Comparison of ENCODE assay signal across 9 cellular contexts in genomic region chr6:93420163-93420806, GRCh38. TPM values are rescaled to one million over a fixed set of nuclear protein-coding genes. Genes with fewer than 3 reads are reported as not detected.
DNase-seq lines count a peak whose midpoint lies in the region; FAIRE-seq and TF ChIP-seq lines count a peak whose summit lies in the region.
"Had no signal": no experiment of that assay in that cellular context is flagged by ENCODE, and none has a peak within 500 bp of the region (broad histone marks: within the 10 kb centered on the region; RNA-seq: fewer than 3 reads in every experiment).

No MANE protein-coding gene starts in this region.

- H4K91ac ChIP-seq in neuronal stem cell (ENCODE audit: low read depth, low read length, poor library complexity), result no peak overlapping the region

- no peak overlapping the region for H3K27ac Mint-ChIP-seq in CD8-positive, alpha-beta memory T cell

- no peak overlapping the region for H3K4ac ChIP-seq in neuronal stem cell (ENCODE audit: low read length)

- no peaks in the 10 kb centered on the region for H3K36me3 Mint-ChIP-seq in CD8-positive, alpha-beta memory T cell

- no peak overlapping the region for H2BK12ac ChIP-seq in neuronal stem cell (ENCODE audit: low read length)

- no peak overlapping the region for H2BK15ac ChIP-seq in neuronal stem cell (ENCODE audit: low read length)

- H2AK5ac ChIP-seq in neuronal stem cell (ENCODE audit: low read depth, low read length), result no peak overlapping the region

- WGBS in ectodermal cell, 2 experiments, result 0 to 5% methylated on average over 13 to 14 of the region's 14 CpGs
- WGBS in neuronal stem cell (ENCODE audit: extremely low coverage in 2 of 2, insufficient read length in 2 of 2, insufficient replicate concordance in 1 of 2), 2 donors, result no CpG with 5 or more reads among the region's 14 CpGs

- H3K4me3 Mint-ChIP-seq in CD8-positive, alpha-beta memory T cell, result peak overlapping the region in 6 of 7 donors; percentile 9 to 79 (median 50)

- POLR2A ChIA-PET in CD8-positive, alpha-beta memory T cell (lab: Charles Lee), result no interaction called here

- H2AFZ ChIP-seq in neuronal stem cell (ENCODE audit: low read length), result peak overlapping the region; percentile 90

- no peak overlapping the region for H2BK5ac ChIP-seq in neuronal stem cell (ENCODE audit: low read length)

- H3K79me1 ChIP-seq in neuronal stem cell (ENCODE audit: low read depth, low read length), result peaks cover 3% of the 10 kb centered on the region

- peaks cover 30 to 46% of the 10 kb centered on the region in 2 donors for H3K27me3 Mint-ChIP-seq in CD8-positive, alpha-beta memory T cell

- no peak overlapping the region for H3K27ac ChIP-seq in CD8-positive, alpha-beta memory T cell (ENCODE audit: low read depth, low read length)
- H3K27ac ChIP-seq in ectodermal cell (ENCODE audit: insufficient read depth, low read depth, low read length, poor library complexity, severe bottlenecking) (peak overlapping the region; percentile 87), neuronal stem cell (replicated peaks; ENCODE audit: low read length) (peak overlapping the region; percentile 87)

- no peak overlapping the region for H3K23ac ChIP-seq in neuronal stem cell (ENCODE audit: low read depth, low read length, poor library complexity)

- no peak overlapping the region for H3K9ac ChIP-seq in neuronal stem cell (ENCODE audit: low read depth, low read length, poor library complexity)

- no peak overlapping the region for H3K18ac ChIP-seq in neuronal stem cell (ENCODE audit: low read length)

- TF ChIP-seq CTCF in LNCaP clone FGC (IDR thresholded peaks at IDR 0.05; ENCODE audit: control insufficient read depth, extremely low read depth, insufficient read depth), result no peak

- peaks cover 14% of the 10 kb centered on the region for H3K27me3 ChIP-seq in CD8-positive, alpha-beta memory T cell (ENCODE audit: insufficient read depth, low read length, poor library complexity, severe bottlenecking)
- peaks cover 8% of the 10 kb centered on the region for H3K27me3 ChIP-seq in ectodermal cell (ENCODE audit: control insufficient read depth, insufficient read depth, low read length, poor library complexity, severe bottlenecking)
- no peaks in the 10 kb centered on the region for H3K27me3 ChIP-seq in neuronal stem cell (ENCODE audit: control insufficient read depth in 3 of 3, insufficient read depth in 3 of 3, low read depth in 1 of 3, low read length in 3 of 3)

- CTCF ChIA-PET in CD8-positive, alpha-beta memory T cell (lab: Charles Lee), result no interaction called here

- no peak for TF ChIP-seq POLR2A in GM12892 (IDR thresholded peaks at IDR 0.05; ENCODE audit: low read depth, low read length)

- no peaks in the 10 kb centered on the region for H3K9me3 ChIP-seq in CD8-positive, alpha-beta memory T cell (ENCODE audit: low read length)
- no peaks in the 10 kb centered on the region for H3K9me3 ChIP-seq in ectodermal cell (ENCODE audit: control insufficient read depth, low read length)
- H3K9me3 ChIP-seq in neuronal stem cell (replicated peaks in 1 of 2; ENCODE audit: control insufficient read depth in 2 of 2, insufficient read depth in 1 of 2, low read depth in 1 of 2, low read length in 2 of 2), result no peaks in the 10 kb centered on the region

- peaks cover 8 to 22% (median 19%) of the 10 kb centered on the region in 3 donors for H3K4me1 Mint-ChIP-seq in CD8-positive, alpha-beta memory T cell

- FAIRE-seq in GM12892 (lab: Jason Lieb, UNC), result no peak

- H3K4me1 ChIP-seq in CD8-positive, alpha-beta memory T cell (ENCODE audit: insufficient read depth, low read length), result no peaks in the 10 kb centered on the region
- H3K4me1 ChIP-seq in ectodermal cell (ENCODE audit: control insufficient read depth, insufficient read depth, low read length) (no peaks in the 10 kb centered on the region), neuronal stem cell (ENCODE audit: control insufficient read depth in 2 of 2, insufficient read depth in 1 of 2, low read depth in 1 of 2, low read length in 2 of 2) (peaks cover 0 to 4% of the 10 kb centered on the region in 2 donors)

- H3K14ac ChIP-seq in neuronal stem cell (ENCODE audit: low read length), result no peak overlapping the region

- no peak overlapping the region for H3K4me3 ChIP-seq in CD8-positive, alpha-beta memory T cell (ENCODE audit: low read length)
- peak overlapping the region; percentile 56 for H3K4me3 ChIP-seq in LNCaP clone FGC (ENCODE audit: low read depth, low read length)
- peak overlapping the region; percentile 95 for H3K4me3 ChIP-seq in ectodermal cell (ENCODE audit: insufficient read depth, low read depth, low read length)
- H3K4me3 ChIP-seq in neuronal stem cell (ENCODE audit: low read length in 2 of 2), result peak overlapping the region; percentile 62 to 75

- H3K36me3 ChIP-seq in CD8-positive, alpha-beta memory T cell (ENCODE audit: insufficient read depth, low read length), result no peaks in the 10 kb centered on the region
- no peaks in the 10 kb centered on the region for H3K36me3 ChIP-seq in ectodermal cell (ENCODE audit: control insufficient read depth, insufficient read depth, low read length)
- no peaks in the 10 kb centered on the region for H3K36me3 ChIP-seq in neuronal stem cell (replicated peaks in 1 of 2; ENCODE audit: control insufficient read depth in 2 of 2, insufficient read depth in 2 of 2, low read length in 2 of 2)

- H2BK120ac ChIP-seq in neuronal stem cell (ENCODE audit: low read depth, low read length), result no peak overlapping the region

- H3K9me3 Mint-ChIP-seq in CD8-positive, alpha-beta memory T cell, result peaks cover 2 to 19% (median 7%) of the 10 kb centered on the region in 5 donors

- no peak overlapping the region for H4K8ac ChIP-seq in neuronal stem cell (ENCODE audit: low read depth, low read length)

- peak overlapping the region; percentile 48 for H3K4me2 ChIP-seq in neuronal stem cell (ENCODE audit: insufficient read depth, low read length, poor library complexity, severe bottlenecking)

- DNase-seq in CD8-positive, alpha-beta memory T cell, result no peak
- DNase-seq in LNCaP clone FGC (ENCODE audit: low read depth) (no peak), neuronal stem cell (ENCODE audit: low spot score) (no peak), GM12892 (ENCODE audit: insufficient read length) (no peak), GM19238 (ENCODE audit: insufficient read length, low spot score) (no peak), globus pallidus (ENCODE audit: low spot score) (no peak)
- no peak for DNase-seq in effector CD4-positive, alpha-beta T cell

RNA-seq across cellular contexts. Expression of gene EPHA7, which starts 0.9 kb away (rescaled TPM):
- total RNA-seq in CD8-positive, alpha-beta memory T cell, result not detected
- polyA plus RNA-seq in CD8-positive, alpha-beta memory T cell, result not detected
- 100 TPM for polyA plus RNA-seq in ectodermal cell (2013, experiment 1 of 4)
- 110 TPM for polyA plus RNA-seq in ectodermal cell (2013, experiment 2 of 4)
- 83.1 TPM for polyA plus RNA-seq in ectodermal cell (2013, experiment 3 of 4)
- 93.1 TPM for polyA plus RNA-seq in ectodermal cell (2013, experiment 4 of 4)
- polyA plus RNA-seq in neuronal stem cell (2013, experiment 1 of 2), result 7.5 TPM
- 7.8 TPM for polyA plus RNA-seq in neuronal stem cell (2013, experiment 2 of 2)
- polyA plus RNA-seq in GM12892 (2012; ENCODE audit: missing spikeins), result not detected
- total RNA-seq: OCI-LY7 had no signal
